1 cellular context compared by ENCODE assay signal in genomic region chr2:195498176-195498575, GRCh38.
TF ChIP-seq lines count a peak whose summit lies in the region.

No MANE protein-coding gene starts in this region.

TF ChIP-seq in HepG2, 621 proteins besides CTCF, POLR2A, EP300 and RAD21 (continued from another document):
- TF ChIP-seq ZNF512B (CRISPR knock-in tag; IDR thresholded peaks at IDR 0.05; ENCODE audit: borderline replicate concordance) (no peak), BCL6 (CRISPR knock-in tag; IDR thresholded peaks at IDR 0.05) (no peak), SMC3 (IDR thresholded peaks at IDR 0.05; ENCODE audit: low read length) (peak; percentile 42; the same call in 1 of the 2 replicates), HIVEP1 (CRISPR knock-in tag; IDR thresholded peaks at IDR 0.05) (no peak), CEBPZ (IDR thresholded peaks at IDR 0.05; ENCODE audit: low read length) (no peak), ZNF782 (CRISPR knock-in tag; IDR thresholded peaks at IDR 0.05; ENCODE audit: borderline replicate concordance) (no peak), ZNF253 (CRISPR knock-in tag; IDR thresholded peaks at IDR 0.05; ENCODE audit: borderline replicate concordance) (no peak), STAG1 (CRISPR knock-in tag; IDR thresholded peaks at IDR 0.05) (peak; percentile 58), ZXDC (CRISPR knock-in tag; IDR thresholded peaks at IDR 0.05) (no peak), PPARG (CRISPR knock-in tag; conservative IDR thresholded peaks at IDR 0.05) (no peak), DDIT3 (CRISPR knock-in tag; IDR thresholded peaks at IDR 0.05) (no peak), ZNF800 (CRISPR knock-in tag; IDR thresholded peaks at IDR 0.05) (0 out of 2 replicates have a peak, but pooled peaks have one; percentile 31)
